ENCODE assay signal across 1 cellular context in the genomic region with DNA sequence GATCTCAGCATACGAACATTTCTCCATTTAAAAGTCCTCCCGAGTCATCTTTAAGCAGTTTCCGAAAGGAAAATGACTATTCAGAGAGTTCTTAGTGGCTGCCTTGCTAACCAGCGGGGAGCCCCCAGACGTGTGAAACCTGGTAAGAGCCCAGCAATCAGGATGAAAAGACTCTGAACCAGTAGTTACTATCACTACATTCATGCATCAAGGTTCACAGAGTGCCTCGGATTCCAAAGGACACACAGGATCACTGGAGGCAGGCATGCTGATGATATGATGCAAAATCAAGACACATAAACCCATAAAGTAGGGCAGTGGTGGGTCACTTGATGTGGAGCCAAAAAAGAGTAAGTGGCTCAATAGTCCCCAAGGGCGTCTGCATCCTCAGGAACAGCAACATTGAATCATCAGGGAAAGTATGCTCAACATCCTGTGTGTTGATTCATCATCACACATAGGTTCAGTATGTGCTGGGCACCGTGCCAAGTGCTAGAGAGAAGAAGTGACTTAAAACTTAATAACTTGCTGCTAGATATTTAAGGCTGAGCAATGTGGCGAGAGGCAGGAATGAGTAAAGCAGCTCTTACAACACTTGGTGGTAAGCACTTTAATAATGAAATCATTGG.
TF ChIP-seq lines count a peak whose summit lies in the region.

No MANE protein-coding gene starts in this region.

TF ChIP-seq in A549, 52 proteins besides CTCF, POLR2A, EP300 and RAD21 (continued from another document):
- TF ChIP-seq ELK1 (IDR thresholded peaks at IDR 0.05; ENCODE audit: low read depth, low read length) (no peak), RNF2 (IDR thresholded peaks at IDR 0.05; ENCODE audit: borderline replicate concordance, low read depth) (no peak), ZNF302 (CRISPR knock-in tag; IDR thresholded peaks at IDR 0.05) (no peak), NR3C1 (IDR thresholded peaks at IDR 0.05) (peak; percentile 87; the same call in 1 of the 3 replicates), RFX5 (IDR thresholded peaks at IDR 0.05) (no peak), ESRRA (IDR thresholded peaks at IDR 0.05; ENCODE audit: borderline replicate concordance, low read length) (no peak), KDM1A (IDR thresholded peaks at IDR 0.05; ENCODE audit: low read depth) (no peak)
- TF ChIP-seq, protein P1, sequence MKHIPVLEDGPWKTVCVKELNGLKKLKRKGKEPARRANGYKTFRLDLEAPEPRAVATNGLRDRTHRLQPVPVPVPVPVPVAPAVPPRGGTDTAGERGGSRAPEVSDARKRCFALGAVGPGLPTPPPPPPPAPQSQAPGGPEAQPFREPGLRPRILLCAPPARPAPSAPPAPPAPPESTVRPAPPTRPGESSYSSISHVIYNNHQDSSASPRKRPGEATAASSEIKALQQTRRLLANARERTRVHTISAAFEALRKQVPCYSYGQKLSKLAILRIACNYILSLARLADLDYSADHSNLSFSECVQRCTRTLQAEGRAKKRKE (CRISPR knock-in tag; IDR thresholded peaks at IDR 0.05; ENCODE audit: low read depth) = no peak
- TF ChIP-seq, protein P2, sequence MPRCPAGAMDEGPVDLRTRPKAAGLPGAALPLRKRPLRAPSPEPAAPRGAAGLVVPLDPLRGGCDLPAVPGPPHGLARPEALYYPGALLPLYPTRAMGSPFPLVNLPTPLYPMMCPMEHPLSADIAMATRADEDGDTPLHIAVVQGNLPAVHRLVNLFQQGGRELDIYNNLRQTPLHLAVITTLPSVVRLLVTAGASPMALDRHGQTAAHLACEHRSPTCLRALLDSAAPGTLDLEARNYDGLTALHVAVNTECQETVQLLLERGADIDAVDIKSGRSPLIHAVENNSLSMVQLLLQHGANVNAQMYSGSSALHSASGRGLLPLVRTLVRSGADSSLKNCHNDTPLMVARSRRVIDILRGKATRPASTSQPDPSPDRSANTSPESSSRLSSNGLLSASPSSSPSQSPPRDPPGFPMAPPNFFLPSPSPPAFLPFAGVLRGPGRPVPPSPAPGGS (IDR thresholded peaks at IDR 0.05) = peak; percentile 86; the same call in 2 of the 3 replicates
